ENCODE assay signal across 11 cellular contexts in genomic region chr2:101776172-101777043, GRCh38.
DNase-seq lines count a peak whose midpoint lies in the region; ATAC-seq, FAIRE-seq and TF ChIP-seq lines count a peak whose summit lies in the region.
"Had no signal": no experiment of that assay in that cellular context is flagged by ENCODE, and none has a peak within 500 bp of the region (broad histone marks: within the 10 kb centered on the region; RNA-seq: fewer than 3 reads in every experiment).

No MANE protein-coding gene starts in this region.

- intact Hi-C loops in thyroid gland (cut with DNase I), result no loop called here
- intact Hi-C loops in naive thymus-derived CD4-positive, alpha-beta T cell (cut with micrococcal nuclease), result loop anchor here in 1 of 2 donors (5.0 kb wide), 1 partner anchor 34 kb away; no protein-coding TSS in a partner anchor

- DNase-seq in NCI-H446 treated with DMSO at 0.1 percent for 48 hours (lab: John Stamatoyannopoulos, UW) (peak; percentile 19), NCI-H446 (lab: John Stamatoyannopoulos, UW) (no peak), cerebellum (ENCODE audit: low spot score) (peak; percentile 36), thyroid gland (peak; percentile 21 to 31), SHP77 (lab: John Stamatoyannopoulos, UW) (no peak)
- DNase-seq in naive thymus-derived CD4-positive, alpha-beta T cell, result no peak
- DNase-seq: activated CD4-positive, alpha-beta T cell treated with anti-CD3 and anti-CD28 coated beads, Interleukin-2, amount 10 ng/mL, durations not matched to agents 24 days and 14 days had no signal

- no peak overlapping the region for H3K4me3 ChIP-seq in thyroid gland (replicated peaks in 1 of 3)
- H3K4me3 ChIP-seq in naive thymus-derived CD4-positive, alpha-beta T cell (ENCODE audit: low read length), result no peak overlapping the region
- H3K4me3 ChIP-seq: coronary artery, thoracic aorta had no signal

- no peak overlapping the region for H3K27ac ChIP-seq in thyroid gland
- no peak overlapping the region for H3K27ac ChIP-seq in naive thymus-derived CD4-positive, alpha-beta T cell (ENCODE audit: low read depth, low read length)
- H3K27ac ChIP-seq: coronary artery, thoracic aorta had no signal

- no peak for TF ChIP-seq POLR2A in thyroid gland (IDR thresholded peaks at IDR 0.05)

- CTCF ChIA-PET in naive thymus-derived CD4-positive, alpha-beta T cell (lab: Charles Lee), result interaction anchor here (0.6 to 0.8 kb wide), 3 partner anchors 8 to 204 kb away, joined by 3 to 4 read pairs (median 3); no protein-coding TSS in a partner anchor

- FAIRE-seq in islet of Langerhans (lab: Jason Lieb, UNC), result peak; percentile 64

- peaks cover 72 to 100% (median 96%) of the 10 kb centered on the region in 7 donors for H3K4me1 Mint-ChIP-seq in naive thymus-derived CD4-positive, alpha-beta T cell

- POLR2A ChIA-PET in naive thymus-derived CD4-positive, alpha-beta T cell (lab: Charles Lee), result interaction anchor here (0.9 kb wide), 1 partner anchor 9 kb away, joined by 4 read pairs; no protein-coding TSS in a partner anchor

- no peaks in the 10 kb centered on the region for H3K9me3 ChIP-seq in thyroid gland
- no peaks in the 10 kb centered on the region for H3K9me3 ChIP-seq in naive thymus-derived CD4-positive, alpha-beta T cell (ENCODE audit: control insufficient read depth in 2 of 3, low read length in 3 of 3)
- H3K9me3 ChIP-seq: thoracic aorta had no signal

- H3K36me3 ChIP-seq in thyroid gland, result no peaks in the 10 kb centered on the region
- no peaks in the 10 kb centered on the region for H3K36me3 ChIP-seq in naive thymus-derived CD4-positive, alpha-beta T cell (ENCODE audit: control insufficient read depth in 2 of 3, insufficient read depth in 3 of 3, low read length in 3 of 3)
- H3K36me3 ChIP-seq: thoracic aorta had no signal

- WGBS in thyroid gland, 2 donors, result 59 to 64% methylated on average over 10 of the region's 10 CpGs

- peak in 2 of 6 experiments; percentile 20 to 42 for TF ChIP-seq CTCF in thyroid gland (IDR thresholded peaks at IDR 0.05)

- H3K27me3 ChIP-seq in thyroid gland, result no peaks in the 10 kb centered on the region
- H3K27me3 ChIP-seq in naive thymus-derived CD4-positive, alpha-beta T cell (ENCODE audit: control insufficient read depth in 2 of 2, insufficient read depth in 2 of 2, low read length in 2 of 2), result no peaks in the 10 kb centered on the region

- H3K27me3 Mint-ChIP-seq in naive thymus-derived CD4-positive, alpha-beta T cell, result no peaks in the 10 kb centered on the region
- H3K27me3 Mint-ChIP-seq: activated CD4-positive, alpha-beta T cell treated with anti-CD3 and anti-CD28 coated beads, Interleukin-2, amount 10 ng/mL, durations not matched to agents 24 days and 14 days had no signal

- peaks cover 0 to 1% (median 0%) of the 10 kb centered on the region in 11 donors for H3K9me3 Mint-ChIP-seq in naive thymus-derived CD4-positive, alpha-beta T cell
- H3K9me3 Mint-ChIP-seq: activated CD4-positive, alpha-beta T cell treated with anti-CD3 and anti-CD28 coated beads, Interleukin-2, amount 10 ng/mL, durations not matched to agents 24 days and 14 days had no signal

- H3K4me3 Mint-ChIP-seq in naive thymus-derived CD4-positive, alpha-beta T cell, result peak overlapping the region in 1 of 10 donors; percentile 63
- H3K4me3 Mint-ChIP-seq: activated CD4-positive, alpha-beta T cell treated with anti-CD3 and anti-CD28 coated beads, Interleukin-2, amount 10 ng/mL, durations not matched to agents 24 days and 14 days had no signal

- peaks cover 12 to 46% of the 10 kb centered on the region in 2 donors for H3K4me1 ChIP-seq in thyroid gland
- H3K4me1 ChIP-seq in naive thymus-derived CD4-positive, alpha-beta T cell (ENCODE audit: control insufficient read depth in 2 of 2, insufficient read depth in 2 of 2, low read length in 2 of 2), result peaks cover 13 to 88% of the 10 kb centered on the region in 2 donors

- peak overlapping the region in 2 of 9 donors; percentile 66 to 87 for H3K27ac Mint-ChIP-seq in naive thymus-derived CD4-positive, alpha-beta T cell
- H3K27ac Mint-ChIP-seq: activated CD4-positive, alpha-beta T cell treated with anti-CD3 and anti-CD28 coated beads, Interleukin-2, amount 10 ng/mL, durations not matched to agents 24 days and 14 days had no signal

- no peak for ATAC-seq in GM21619 (IDR thresholded peaks at IDR 0.05; ENCODE audit: unreplicated experiment)
- ATAC-seq in naive thymus-derived CD4-positive, alpha-beta T cell, result no peak

- H3K36me3 Mint-ChIP-seq in naive thymus-derived CD4-positive, alpha-beta T cell, result peaks cover 0 to 12% (median 0%) of the 10 kb centered on the region in 5 donors

Comparison
In these comparisons a context has a peak if more than half of its experiments do, and no peak if none do; other contexts are left out.
1. DNase-seq: peak in NCI-H446 treated with DMSO at 0.1 percent for 48 hours (single experiment), cerebellum (single experiment) and thyroid gland (2 of 2); none in NCI-H446 (0 of 2), SHP77 (0 of 2) and naive thymus-derived CD4-positive, alpha-beta T cell (0 of 9).